ENCODE assay signal across 8 cellular contexts in the genomic region with DNA sequence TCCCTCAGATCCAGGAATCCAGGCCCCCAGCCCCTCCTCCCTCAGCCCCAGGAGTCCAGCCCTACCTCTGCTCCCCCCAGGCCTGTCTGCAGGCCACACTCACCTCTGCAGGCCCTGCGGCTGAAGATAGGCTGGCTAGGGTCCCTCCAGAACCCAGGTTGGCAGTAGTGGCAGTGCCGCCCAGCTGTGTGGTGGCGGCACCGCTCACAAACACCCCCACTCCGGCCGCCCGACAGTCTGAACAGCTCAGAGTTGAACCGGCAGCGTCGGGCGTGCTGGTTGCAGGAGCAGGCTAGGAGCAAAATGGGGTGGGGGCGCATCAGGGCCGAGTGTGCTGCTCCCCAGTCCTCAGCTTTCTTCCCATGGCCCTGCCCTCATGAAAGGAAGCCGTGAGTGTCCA. TPM values are rescaled to one million over a fixed set of nuclear protein-coding genes. Genes with fewer than 3 reads are reported as not detected.
"Had no signal": no experiment of that assay in that cellular context is flagged by ENCODE, and none has a peak within 500 bp of the region (broad histone marks: within the 10 kb centered on the region; RNA-seq: fewer than 3 reads in every experiment).

No MANE protein-coding gene starts in this region.

- DNase-seq: H9, HCEC 1CT, IMR-90 had no signal

- H3K4me2 ChIP-seq: GM23338 had no signal

- H3K27ac Mint-ChIP-seq: GM23338, H9 had no signal

- FAIRE-seq: HTR-8/SVneo, K562 had no signal

- H2AFZ ChIP-seq: GM23338 had no signal

- ATAC-seq: GM23338, K562 had no signal

- H3K4me3 ChIP-seq: GM23338, K562 had no signal

- H3K4me1 Mint-ChIP-seq: GM23338 had no signal

- H3K4me3 Mint-ChIP-seq: GM23338, H9 had no signal

RNA-seq across cellular contexts. Expression of a gene that starts 8.3 kb away (rescaled TPM):
- total RNA-seq: HT-29, IMR-90, K562 had no signal
- polyA plus RNA-seq: K562 had no signal

RNA-seq across cellular contexts. Expression of a gene that starts 31.3 kb away (rescaled TPM):
- total RNA-seq: H4, IMR-90, K562 had no signal
- polyA plus RNA-seq: IMR-90 had no signal
